ENCODE assay signal across 1 cellular context in genomic region chr5:76787237-76787636, GRCh38.
TF ChIP-seq lines count a peak whose summit lies in the region.

No MANE protein-coding gene starts in this region.

TF ChIP-seq in H1, 55 proteins besides CTCF, POLR2A, EP300 and RAD21 (continued from another document):
- no peak for TF ChIP-seq CHD1 (IDR thresholded peaks at IDR 0.05; ENCODE audit: low read depth, low read length)
- TF ChIP-seq CTBP2 (IDR thresholded peaks at IDR 0.05; ENCODE audit: borderline replicate concordance, insufficient read depth, insufficient read length, low read length) = no peak
- no peak for TF ChIP-seq EZH2 (IDR thresholded peaks at IDR 0.05; ENCODE audit: low read depth, low read length, severe bottlenecking)
- TF ChIP-seq KDM1A (IDR thresholded peaks at IDR 0.05; ENCODE audit: borderline replicate concordance, low read length) = no peak
- TF ChIP-seq ATF2 (IDR thresholded peaks at IDR 0.05; ENCODE audit: low read length) = no peak
- TF ChIP-seq SP4 (IDR thresholded peaks at IDR 0.05; ENCODE audit: low read length) = no peak
- TF ChIP-seq USF2 (IDR thresholded peaks at IDR 0.05; ENCODE audit: low read length) = no peak
- no peak for TF ChIP-seq CBX5 (IDR thresholded peaks at IDR 0.05; ENCODE audit: low read depth, low read length)
- TF ChIP-seq PHF8 (conservative IDR thresholded peaks at IDR 0.05; ENCODE audit: low read depth, low read length) = no peak
- TF ChIP-seq SIX5 (IDR thresholded peaks at IDR 0.05; ENCODE audit: low read depth, low read length) = no peak
- no peak for TF ChIP-seq MAX (IDR thresholded peaks at IDR 0.05)
- TF ChIP-seq MAFK (IDR thresholded peaks at IDR 0.05; ENCODE audit: low read depth, low read length) = no peak
- TF ChIP-seq SRF (IDR thresholded peaks at IDR 0.05; ENCODE audit: low read depth, low read length) = no peak
- no peak for TF ChIP-seq GTF2F1 (IDR thresholded peaks at IDR 0.05; ENCODE audit: borderline replicate concordance, low read depth, low read length)
